ENCODE assay signal across 21 cellular contexts in the genomic region with DNA sequence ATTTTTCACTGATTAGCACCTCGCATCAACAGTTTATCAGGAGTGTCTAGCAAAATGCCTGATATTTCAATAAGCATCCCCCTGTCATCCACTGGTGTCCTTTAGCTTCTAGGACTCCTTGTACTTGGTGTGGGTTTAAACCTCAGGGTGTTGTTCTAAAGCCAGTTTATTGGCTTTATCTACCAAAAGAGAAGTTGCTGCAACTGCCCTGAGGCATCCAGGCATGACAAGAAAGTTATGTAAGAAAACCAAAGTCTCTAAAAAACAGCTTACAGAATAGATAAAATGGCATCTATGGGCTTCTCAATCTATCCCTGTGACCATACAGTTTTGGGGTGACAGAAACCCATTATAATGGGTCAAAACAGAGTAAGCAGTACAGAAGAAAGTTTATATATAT.
DNase-seq lines count a peak whose midpoint lies in the region; ATAC-seq lines count a peak whose summit lies in the region.
"Had no signal": no experiment of that assay in that cellular context is flagged by ENCODE, and none has a peak within 500 bp of the region (broad histone marks: within the 10 kb centered on the region; RNA-seq: fewer than 3 reads in every experiment).

No MANE protein-coding gene starts in this region.

- CTCF ChIA-PET in activated naive CD4-positive, alpha-beta T cell treated with anti-CD3 and anti-CD28 coated beads, Interleukin-2, amount 10 ng/mL, durations not matched to agents 7 days and 5 days (lab: Charles Lee) = no interaction called here

- no peak overlapping the region for H3K27ac Mint-ChIP-seq in activated naive CD4-positive, alpha-beta T cell treated with anti-CD3 and anti-CD28 coated beads, Interleukin-2, amount 10 ng/mL, durations not matched to agents 7 days and 5 days
- H3K27ac Mint-ChIP-seq: CD4-positive, CD25-positive, alpha-beta regulatory T cell; CD8-positive, alpha-beta T cell; GM23338; H9 had no signal

- no peak overlapping the region for H4K91ac ChIP-seq in trophoblast cell (ENCODE audit: low read depth, low read length)

- no peak overlapping the region for H2AFZ ChIP-seq in trophoblast cell (ENCODE audit: insufficient read depth, low read length, poor library complexity)

- H3K4me2 ChIP-seq in BLaER1 treated with 17β-estradiol and CSF1 and Interleukin-3, amounts not matched to agents 10 nM and 100 nM = peak overlapping the region in 9 of 11 experiments; percentile 4 to 64 (median 49); a peak in 15 of 22 replicates
- no peak overlapping the region for H3K4me2 ChIP-seq in trophoblast cell (ENCODE audit: low read length)
- H3K4me2 ChIP-seq: A549, GM23338 had no signal

- no peak overlapping the region for H4K12ac ChIP-seq in trophoblast cell (ENCODE audit: low read depth, low read length)

- no peak overlapping the region for H3K4me3 ChIP-seq in BLaER1 treated with 17β-estradiol and CSF1 and Interleukin-3, amounts not matched to agents 10 nM and 100 nM
- H3K4me3 ChIP-seq in trophoblast cell (ENCODE audit: low read depth, low read length) = no peak overlapping the region
- H3K4me3 ChIP-seq: A549, GM12878, GM23338 had no signal

- no CpG with 5 or more reads among the region's 1 CpG for WGBS in trophoblast cell (ENCODE audit: extremely low coverage, insufficient coverage, insufficient read length)

- H3K23ac ChIP-seq in trophoblast cell (ENCODE audit: low read length) = no peak overlapping the region

- peaks cover 28% of the 10 kb centered on the region for H3K9me3 Mint-ChIP-seq in activated naive CD4-positive, alpha-beta T cell treated with anti-CD3 and anti-CD28 coated beads, Interleukin-2, amount 10 ng/mL, durations not matched to agents 7 days and 5 days
- H3K9me3 Mint-ChIP-seq: CD8-positive, alpha-beta T cell had no signal

- H4K20me1 ChIP-seq in BLaER1 treated with 17β-estradiol and CSF1 and Interleukin-3, amounts not matched to agents 10 nM and 100 nM = no peaks in the 10 kb centered on the region

- no peak overlapping the region for H3K4me3 Mint-ChIP-seq in activated naive CD4-positive, alpha-beta T cell treated with anti-CD3 and anti-CD28 coated beads, Interleukin-2, amount 10 ng/mL, durations not matched to agents 7 days and 5 days
- H3K4me3 Mint-ChIP-seq: CD4-positive, CD25-positive, alpha-beta regulatory T cell; CD8-positive, alpha-beta T cell; GM23338; H9 had no signal

- H3K27me3 Mint-ChIP-seq in activated naive CD4-positive, alpha-beta T cell treated with anti-CD3 and anti-CD28 coated beads, Interleukin-2, amount 10 ng/mL, durations not matched to agents 7 days and 5 days = no peaks in the 10 kb centered on the region
- H3K27me3 Mint-ChIP-seq: CD4-positive, CD25-positive, alpha-beta regulatory T cell had no signal

- H2BK12ac ChIP-seq in trophoblast cell (ENCODE audit: low read length) = no peak overlapping the region

- no peak overlapping the region for H2BK120ac ChIP-seq in trophoblast cell (ENCODE audit: insufficient read depth, low read length, poor library complexity)

- H3K4ac ChIP-seq in trophoblast cell (ENCODE audit: low read depth, low read length) = no peak overlapping the region

- peak overlapping the region in 3 of 11 experiments; percentile 8 to 43 (median 34); a peak in 6 of 22 replicates for H3K27ac ChIP-seq in BLaER1 treated with 17β-estradiol and CSF1 and Interleukin-3, amounts not matched to agents 10 nM and 100 nM
- no peak overlapping the region for H3K27ac ChIP-seq in trophoblast cell (ENCODE audit: low read depth, low read length)
- H3K27ac ChIP-seq: A549, C4-2B had no signal

- no peaks in the 10 kb centered on the region for H3K79me1 ChIP-seq in trophoblast cell (ENCODE audit: low read length)

- peaks cover 5 to 43% (median 33%) of the 10 kb centered on the region in 10 experiments; a peak in 15 of 20 replicates for H3K4me1 ChIP-seq in BLaER1 treated with 17β-estradiol and CSF1 and Interleukin-3, amounts not matched to agents 10 nM and 100 nM
- no peaks in the 10 kb centered on the region for H3K4me1 ChIP-seq in trophoblast cell (ENCODE audit: control insufficient read depth in 1 of 2, insufficient read depth in 2 of 2, low read length in 2 of 2)
- H3K4me1 ChIP-seq: A549, BE2C, Caco-2 had no signal

- DNase-seq in M059J (ENCODE audit: low read depth) (peak; percentile 68), trophoblast cell (peak; percentile 48 to 70)
- DNase-seq in activated naive CD4-positive, alpha-beta T cell treated with anti-CD3 and anti-CD28 coated beads, Interleukin-2, amount 10 ng/mL, durations not matched to agents 7 days and 5 days = no peak
- DNase-seq: 8988T; ACHN; AML-193; BE2C; Caco-2; CD4-positive, CD25-positive, alpha-beta regulatory T cell; CD8-positive, alpha-beta T cell; DMS153; DND-41; H9 had no signal

- H2BK5ac ChIP-seq in trophoblast cell (ENCODE audit: low read depth, low read length, poor library complexity) = no peak overlapping the region

- H4K8ac ChIP-seq in trophoblast cell (ENCODE audit: low read depth, low read length) = no peak overlapping the region

- H3K18ac ChIP-seq in trophoblast cell (ENCODE audit: low read length) = no peak overlapping the region

- H3K14ac ChIP-seq in trophoblast cell (ENCODE audit: low read length) = no peak overlapping the region

- H2AK5ac ChIP-seq in trophoblast cell (ENCODE audit: low read length) = no peak overlapping the region

- H3K9ac ChIP-seq in BLaER1 treated with 17β-estradiol and CSF1 and Interleukin-3, amounts not matched to agents 10 nM and 100 nM = no peak overlapping the region
- no peak overlapping the region for H3K9ac ChIP-seq in trophoblast cell (ENCODE audit: low read length)

- H3K36me3 Mint-ChIP-seq in activated naive CD4-positive, alpha-beta T cell treated with anti-CD3 and anti-CD28 coated beads, Interleukin-2, amount 10 ng/mL, durations not matched to agents 7 days and 5 days = no peaks in the 10 kb centered on the region
- H3K36me3 Mint-ChIP-seq: CD4-positive, CD25-positive, alpha-beta regulatory T cell; CD8-positive, alpha-beta T cell had no signal

- 0 out of 22 replicates have a peak, but pooled peaks cover 0 to 4% (median 0%) of the 10 kb centered on the region in 11 experiments for H3K36me3 ChIP-seq in BLaER1 treated with 17β-estradiol and CSF1 and Interleukin-3, amounts not matched to agents 10 nM and 100 nM
- no peaks in the 10 kb centered on the region for H3K36me3 ChIP-seq in trophoblast cell (ENCODE audit: control insufficient read depth in 1 of 2, insufficient read depth in 2 of 2, low read length in 2 of 2)
- H3K36me3 ChIP-seq: BE2C had no signal

- no peaks in the 10 kb centered on the region for H3K79me2 ChIP-seq in trophoblast cell (ENCODE audit: control insufficient read depth, insufficient read depth, low read length, poor library complexity)

- no peaks in the 10 kb centered on the region for H3K4me1 Mint-ChIP-seq in activated naive CD4-positive, alpha-beta T cell treated with anti-CD3 and anti-CD28 coated beads, Interleukin-2, amount 10 ng/mL, durations not matched to agents 7 days and 5 days
- H3K4me1 Mint-ChIP-seq: CD4-positive, CD25-positive, alpha-beta regulatory T cell; H9 had no signal

- H3K27me3 ChIP-seq in BLaER1 treated with 17β-estradiol and CSF1 and Interleukin-3, amounts not matched to agents 10 nM and 100 nM = no peaks in the 10 kb centered on the region
- H3K27me3 ChIP-seq in trophoblast cell (ENCODE audit: insufficient read depth, low read length) = no peaks in the 10 kb centered on the region
- H3K27me3 ChIP-seq: BE2C had no signal

- peaks cover 24 to 53% (median 37%) of the 10 kb centered on the region in 11 experiments for H3K9me3 ChIP-seq in BLaER1 treated with 17β-estradiol and CSF1 and Interleukin-3, amounts not matched to agents 10 nM and 100 nM (replicated peaks in 1 of 11)
- peaks cover 18% of the 10 kb centered on the region for H3K9me3 ChIP-seq in trophoblast cell (ENCODE audit: insufficient read depth, low read depth, low read length)
- H3K9me3 ChIP-seq: BE2C, Caco-2 had no signal

- ATAC-seq in GM21737 (IDR thresholded peaks at IDR 0.05; ENCODE audit: unreplicated experiment) (no peak), GM18861 (IDR thresholded peaks at IDR 0.05; ENCODE audit: unreplicated experiment) (no peak)
- ATAC-seq: A549; CD8-positive, alpha-beta T cell; GM12878; GM23338; HCT116 had no signal
